8 cellular contexts compared by ENCODE assay signal in genomic region chr7:75995052-75995471, GRCh38. TPM values are rescaled to one million over a fixed set of nuclear protein-coding genes. Genes with fewer than 3 reads are reported as not detected.
DNase-seq lines count a peak whose midpoint lies in the region; ATAC-seq, FAIRE-seq and TF ChIP-seq lines count a peak whose summit lies in the region.

No MANE protein-coding gene starts in this region.

- peak overlapping the region; percentile 99 for H3K4me2 ChIP-seq in PC-3 (ENCODE audit: low read length)
- H3K4me2 ChIP-seq in endothelial cell of umbilical vein (ENCODE audit: insufficient read depth, low read length), result peak overlapping the region; percentile 76
- peak overlapping the region; percentile 92 for H3K4me2 ChIP-seq in neural progenitor cell

- H3K36me3 ChIP-seq in PC-3 (ENCODE audit: low read depth, low read length) (peaks cover 8% of the 10 kb centered on the region; the same call in 1 of the 2 replicates), endothelial cell of umbilical vein (ENCODE audit: control insufficient read depth in 2 of 2, extremely low read depth in 1 of 2, insufficient read depth in 2 of 2, low read length in 2 of 2) (peaks cover 0 to 10% of the 10 kb centered on the region in 2 experiments), neural progenitor cell (no peaks in the 10 kb centered on the region)

- peaks cover 15% of the 10 kb centered on the region for H3K27me3 Mint-ChIP-seq in neural progenitor cell (ENCODE audit: insufficient read depth, low read depth)

- peaks cover 26% of the 10 kb centered on the region for H3K4me1 Mint-ChIP-seq in neural progenitor cell

- H3K9me3 ChIP-seq in PC-3 (ENCODE audit: low read length) (no peaks in the 10 kb centered on the region), endothelial cell of umbilical vein (replicated peaks; ENCODE audit: control insufficient read depth, insufficient read depth, low read length) (no peaks in the 10 kb centered on the region), neural progenitor cell (ENCODE audit: low read depth) (no peaks in the 10 kb centered on the region)

- H3F3A ChIP-seq in PC-3 (ENCODE audit: low read length, unreplicated experiment) (no peaks in the 10 kb centered on the region), neural progenitor cell (ENCODE audit: low read depth) (peaks cover 25% of the 10 kb centered on the region)

- dilution Hi-C loops in endothelial cell of umbilical vein (cut with MboI; ENCODE audit: extremely low pct_ligation_motif_present, low sequenced_read_pairs), result no loop called here

- H3K27ac ChIP-seq in C4-2B (peak overlapping the region; percentile 88), PC-3 (ENCODE audit: low read length) (no peak overlapping the region), endothelial cell of umbilical vein (ENCODE audit: insufficient read depth, low read depth, low read length) (no peak overlapping the region), neural progenitor cell (peak overlapping the region; percentile 35)

- H3K4me1 ChIP-seq in PC-3 (ENCODE audit: insufficient read depth, low read length) (peaks cover 9% of the 10 kb centered on the region), endothelial cell of umbilical vein (ENCODE audit: control insufficient read depth, extremely low read depth, insufficient read depth, low read length) (peaks cover 4% of the 10 kb centered on the region), neural progenitor cell (peaks cover 21% of the 10 kb centered on the region)

- CTCF ChIA-PET in PC-3 (lab: Charles Lee) (interaction anchor here (0.6 kb wide), 1 partner anchor 140 kb away, joined by 5 read pairs; no protein-coding TSS in a partner anchor), endothelial cell of umbilical vein (lab: Charles Lee) (interaction anchor here (1.0 to 2.4 kb wide), 3 partner anchors 14 to 79 kb away, joined by 3 to 6 read pairs (median 3); no protein-coding TSS in a partner anchor)

- H3K27ac Mint-ChIP-seq in neural progenitor cell, result peak overlapping the region; percentile 66

- H3K9ac ChIP-seq in PC-3 (ENCODE audit: low read length), result peak overlapping the region; percentile 45; the same call in 1 of the 2 replicates
- peak overlapping the region; percentile 49 for H3K9ac ChIP-seq in endothelial cell of umbilical vein (replicated peaks; ENCODE audit: extremely low read depth, insufficient read depth, low read length)
- H3K9ac ChIP-seq in neural progenitor cell, result no peak overlapping the region

- ATAC-seq in PC-3, result no peak
- ATAC-seq in GM21717 (IDR thresholded peaks at IDR 0.05; ENCODE audit: unreplicated experiment), result no peak
- ATAC-seq in GM21825 (IDR thresholded peaks at IDR 0.05; ENCODE audit: unreplicated experiment), result no peak

- FAIRE-seq in endothelial cell of umbilical vein (lab: Jason Lieb, UNC), result no peak

- no peak for TF ChIP-seq CTCF in C4-2B (conservative IDR thresholded peaks at IDR 0.05)
- TF ChIP-seq CTCF in PC-3 (conservative IDR thresholded peaks at IDR 0.05; ENCODE audit: low read depth, low read length), result no peak
- no peak for TF ChIP-seq CTCF in endothelial cell of umbilical vein (IDR thresholded peaks at IDR 0.05; ENCODE audit: extremely low read depth in 1 of 2, insufficient read depth in 1 of 2, low read depth in 1 of 2, low read length in 2 of 2)
- TF ChIP-seq CTCF in neural progenitor cell (IDR thresholded peaks at IDR 0.05), result no peak

- H3K27me3 ChIP-seq in PC-3 (ENCODE audit: low read length) (no peaks in the 10 kb centered on the region), endothelial cell of umbilical vein (ENCODE audit: control insufficient read depth in 2 of 2, insufficient read depth in 2 of 2, low read length in 2 of 2) (no peaks in the 10 kb centered on the region), neural progenitor cell (no peaks in the 10 kb centered on the region)

- H4K20me1 ChIP-seq in PC-3 (ENCODE audit: low read length) (no peaks in the 10 kb centered on the region), endothelial cell of umbilical vein (replicated peaks; ENCODE audit: control insufficient read depth, extremely low read depth, insufficient read depth, low read length) (no peaks in the 10 kb centered on the region), neural progenitor cell (ENCODE audit: low read depth) (peaks cover 6% of the 10 kb centered on the region)

- H3K36me3 Mint-ChIP-seq in neural progenitor cell, result peaks cover 24% of the 10 kb centered on the region

- intact Hi-C loops in PC-3 (cut with micrococcal nuclease) (loop anchor here (10.0 kb wide), 1 partner anchor 80 kb away; the partner anchor contains the start of gene POR), endothelial cell of umbilical vein (cut with micrococcal nuclease) (loop anchor here (2.0 kb wide), 1 partner anchor 80 kb away; the partner anchor contains the start of gene POR)

- DNase-seq in PC-3 (no peak), endothelial cell of umbilical vein (ENCODE audit: low read depth, low spot score) (no peak), neural progenitor cell (ENCODE audit: low spot score) (peak; percentile 21), CD1c-positive myeloid dendritic cell (ENCODE audit: extremely low spot score) (no peak), NCI-H2196 treated with DMSO at 0.1 percent for 48 hours (lab: John Stamatoyannopoulos, UW; ENCODE audit: unreplicated experiment) (no peak)

- H3K4me3 Mint-ChIP-seq in neural progenitor cell, result peak overlapping the region; percentile 84

- H2AFZ ChIP-seq in PC-3 (ENCODE audit: low read length), result peak overlapping the region; percentile 64
- peak overlapping the region; percentile 97 for H2AFZ ChIP-seq in endothelial cell of umbilical vein (ENCODE audit: low read depth, low read length)
- H2AFZ ChIP-seq in neural progenitor cell (replicated peaks), result peak overlapping the region; percentile 33

- POLR2A ChIA-PET in PC-3 (lab: Charles Lee; ENCODE audit: unreplicated experiment) (no interaction called here), endothelial cell of umbilical vein (lab: Charles Lee) (interaction anchor here (0.8 kb wide), 1 partner anchor 79 kb away, joined by 4 read pairs; no protein-coding TSS in a partner anchor)

- H3K79me2 ChIP-seq in PC-3 (ENCODE audit: low read length), result no peaks in the 10 kb centered on the region
- H3K79me2 ChIP-seq in endothelial cell of umbilical vein (ENCODE audit: control insufficient read depth, insufficient read depth, low read length), result no peaks in the 10 kb centered on the region
- H3K79me2 ChIP-seq in neural progenitor cell (ENCODE audit: low read depth), result no peaks in the 10 kb centered on the region

- BruUV-seq in PC-3 (replicated peaks; lab: Mats Ljungman, UMichigan) (TSS peak; percentile 66), endothelial cell of umbilical vein (replicated peaks; lab: Mats Ljungman, UMichigan) (no TSS peak)

- peaks cover 2% of the 10 kb centered on the region for H3K9me3 Mint-ChIP-seq in neural progenitor cell

- H3K4me3 ChIP-seq in PC-3 (ENCODE audit: low read length), result peak overlapping the region; percentile 91; the same call in 1 of the 2 replicates
- peak overlapping the region in 1 of 3 experiments; percentile 36 for H3K4me3 ChIP-seq in endothelial cell of umbilical vein (replicated peaks in 1 of 3; ENCODE audit: insufficient read depth in 1 of 3, low read depth in 1 of 3, low read length in 3 of 3)
- H3K4me3 ChIP-seq in neural progenitor cell, result peak overlapping the region; percentile 68

- no peak for TF ChIP-seq POLR2A in endothelial cell of umbilical vein (IDR thresholded peaks at IDR 0.05; ENCODE audit: low read depth, low read length)

- H3K9me2 ChIP-seq in PC-3 (replicated peaks; ENCODE audit: low read length), result no peaks in the 10 kb centered on the region

- no peaks in the 10 kb centered on the region for H3K9me1 ChIP-seq in endothelial cell of umbilical vein (replicated peaks; ENCODE audit: control insufficient read depth, extremely low read depth, insufficient read depth, low read length)

TF ChIP-seq in endothelial cell of umbilical vein, 7 proteins besides CTCF, POLR2A, EP300 and RAD21 (continues in another document):
- no peak for TF ChIP-seq EZH2 (IDR thresholded peaks at IDR 0.05; ENCODE audit: borderline replicate concordance, low read depth, low read length, severe bottlenecking)
- no peak for TF ChIP-seq FOS (IDR thresholded peaks at IDR 0.05; ENCODE audit: borderline replicate concordance, insufficient read depth, low read length)
- TF ChIP-seq JUN (IDR thresholded peaks at IDR 0.05; ENCODE audit: borderline replicate concordance, insufficient read depth, insufficient read length, low read depth), result no peak

RNA-seq across cellular contexts. Expression of gene TMEM120A, which starts 0.7 kb away (rescaled TPM):
- total RNA-seq in PC-3 (2014; rRNA removed), result 17.9 and 18.6 TPM in 2 replicates
- total RNA-seq in endothelial cell of umbilical vein, result 38.6 and 47.3 TPM in 2 replicates
- polyA plus RNA-seq in endothelial cell of umbilical vein, result 133 and 159 TPM in 2 replicates
- polyA plus RNA-seq in endothelial cell of umbilical vein (2011; cell fraction: cytosol; rRNA removed), result 66.5 and 77.8 TPM in 2 replicates
- polyA plus RNA-seq in endothelial cell of umbilical vein (2011; cell fraction: nucleus; rRNA removed), result 103 and 122 TPM in 2 replicates
- polyA plus RNA-seq in endothelial cell of umbilical vein (2012), result 39.2 and 54.9 TPM in 2 replicates
- 147 and 172 TPM in 2 replicates for polyA minus RNA-seq in endothelial cell of umbilical vein
- 17.0 TPM for polyA minus RNA-seq in endothelial cell of umbilical vein (2011; cell fraction: cytosol; rRNA and poly(A)+ RNA removed)
- 24.8 and 35.9 TPM in 2 replicates for polyA minus RNA-seq in endothelial cell of umbilical vein (2011; cell fraction: nucleus; rRNA and poly(A)+ RNA removed)
- total RNA-seq in neural progenitor cell (ENCODE audit: low replicate concordance), result 9.4 and 10.4 TPM in 2 replicates

RNA-seq across cellular contexts. Expression of gene STYXL1, which starts 52.7 kb away (rescaled TPM):
- total RNA-seq in PC-3 (2014; rRNA removed) (57.4 and 61.3 TPM in 2 replicates), endothelial cell of umbilical vein (23.0 and 24.3 TPM in 2 replicates), neural progenitor cell (ENCODE audit: low replicate concordance) (56.1 and 60.4 TPM in 2 replicates)
- polyA plus RNA-seq in endothelial cell of umbilical vein, result 67.6 and 70.9 TPM in 2 replicates
- polyA plus RNA-seq in endothelial cell of umbilical vein (2011; cell fraction: cytosol; rRNA removed), result 64.2 and 86.9 TPM in 2 replicates
- polyA plus RNA-seq in endothelial cell of umbilical vein (2011; cell fraction: nucleus; rRNA removed), result 60.7 TPM in 2 replicates
- polyA plus RNA-seq in endothelial cell of umbilical vein (2012), result 28.4 and 29.8 TPM in 2 replicates
- polyA minus RNA-seq in endothelial cell of umbilical vein, result 21.3 and 36.9 TPM in 2 replicates
- 12.3 TPM for polyA minus RNA-seq in endothelial cell of umbilical vein (2011; cell fraction: cytosol; rRNA and poly(A)+ RNA removed)
- polyA minus RNA-seq in endothelial cell of umbilical vein (2011; cell fraction: nucleus; rRNA and poly(A)+ RNA removed), result 14.1 and 17.1 TPM in 2 replicates

RNA-seq across cellular contexts. Expression of gene MDH2, which starts 52.8 kb away (rescaled TPM):
- total RNA-seq in PC-3 (2014; rRNA removed), result 163 and 174 TPM in 2 replicates
- total RNA-seq in endothelial cell of umbilical vein, result 168 and 175 TPM in 2 replicates
- polyA plus RNA-seq in endothelial cell of umbilical vein, result 121 and 123 TPM in 2 replicates
- polyA plus RNA-seq in endothelial cell of umbilical vein (2011; cell fraction: cytosol; rRNA removed), result 122 and 123 TPM in 2 replicates
- polyA plus RNA-seq in endothelial cell of umbilical vein (2011; cell fraction: nucleus; rRNA removed), result 61.8 and 68.0 TPM in 2 replicates
- 168 and 172 TPM in 2 replicates for polyA plus RNA-seq in endothelial cell of umbilical vein (2012)
- polyA minus RNA-seq in endothelial cell of umbilical vein, result 81.2 and 115 TPM in 2 replicates
- polyA minus RNA-seq in endothelial cell of umbilical vein (2011; cell fraction: cytosol; rRNA and poly(A)+ RNA removed), result 111 TPM
- polyA minus RNA-seq in endothelial cell of umbilical vein (2011; cell fraction: nucleus; rRNA and poly(A)+ RNA removed), result 33.5 and 36.1 TPM in 2 replicates
- 51.5 and 73.4 TPM in 2 replicates for total RNA-seq in neural progenitor cell (ENCODE audit: low replicate concordance)

Comparison
In these comparisons a context has a peak if more than half of its experiments do, and no peak if none do; other contexts are left out.
1. H3K27ac ChIP-seq: peak in C4-2B (single experiment) and neural progenitor cell (single experiment); none in PC-3 (single experiment) and endothelial cell of umbilical vein (single experiment).
2. H2AFZ ChIP-seq: peak in every context shown above with its lines; median percentile 97 in endothelial cell of umbilical vein; 64 in PC-3; 33 in neural progenitor cell.
3. Peak in every context shown above with its lines, with median percentiles within 50 percentile points of each other: H3K4me2 ChIP-seq.